Comparison of ENCODE assay signal across 8 cellular contexts in the genomic region with DNA sequence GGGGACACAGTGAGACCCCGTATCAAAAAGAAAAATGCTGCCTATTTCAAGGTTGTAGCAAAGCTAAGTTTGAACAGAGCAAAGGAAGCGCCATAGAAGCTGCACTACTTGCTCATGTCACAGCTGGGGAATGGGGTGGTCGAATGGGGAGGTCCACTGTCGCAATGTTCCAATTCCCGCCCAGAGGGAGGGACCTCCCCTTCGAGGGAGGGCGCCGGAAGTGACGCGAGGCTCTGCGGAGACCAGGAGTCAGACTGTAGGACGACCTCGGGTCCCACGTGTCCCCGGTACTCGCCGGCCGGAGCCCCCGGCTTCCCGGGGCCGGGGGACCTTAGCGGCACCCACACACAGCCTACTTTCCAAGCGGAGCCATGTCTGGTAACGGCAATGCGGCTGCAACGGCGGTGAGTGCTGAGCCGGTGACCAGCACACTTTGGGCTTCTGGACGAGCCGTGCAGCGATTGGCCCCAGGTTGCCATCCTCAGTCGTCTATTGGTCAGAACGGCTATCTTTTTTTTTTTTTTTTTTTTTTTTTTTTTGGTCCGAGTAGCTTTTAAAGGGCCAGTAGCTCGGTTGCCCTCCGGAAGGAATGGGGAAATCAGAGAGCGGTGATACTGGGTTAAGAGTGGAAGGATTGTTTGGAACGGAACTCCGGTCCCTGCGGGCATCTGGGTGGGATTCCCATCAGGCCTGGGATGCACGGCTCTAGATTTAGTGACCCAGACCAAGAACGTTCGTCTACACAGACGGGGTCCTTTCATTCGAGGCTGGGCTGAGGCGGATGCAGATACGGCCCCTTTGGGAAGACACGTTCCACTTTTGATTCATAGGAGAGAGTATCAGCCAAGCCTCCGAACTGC. TPM values are rescaled to one million over a fixed set of nuclear protein-coding genes. Genes with fewer than 3 reads are reported as not detected.
DNase-seq lines count a peak whose midpoint lies in the region; ATAC-seq, FAIRE-seq and TF ChIP-seq lines count a peak whose summit lies in the region.

A gene (plus strand): TSS at position 219 of the 860 bp plus-strand sequence. CDS start 153 bp downstream, at position 372.

- POLR2A ChIA-PET in OCI-LY7 (lab: Charles Lee) = interaction anchor here (0.5 to 4.5 kb wide), 20 partner anchors 11 to 326 kb away, joined by 3 to 39 read pairs (median 4); a partner anchor contains a TSS

- peak; percentile 79 for DNase-seq in D721Med (ENCODE audit: insufficient read length, low spot score)
- peak; percentile 79 for DNase-seq in HuH-7.5 (ENCODE audit: low spot score)
- peak; percentile 95 for DNase-seq in OCI-LY7 (ENCODE audit: low spot score)
- DNase-seq in activated T-cell treated with anti-CD3 and anti-CD28 coated beads for 1 hour (ENCODE audit: low read depth) = peak; percentile 83
- peak; percentile 83 for DNase-seq in epidermal melanocyte (ENCODE audit: insufficient read length, low spot score)
- DNase-seq in middle frontal gyrus (ENCODE audit: extremely low spot score, low spot score) = peak; percentile 96
- peak; percentile 86 to 88 for DNase-seq in stimulated activated CD8-positive, alpha-beta memory T cell treated with anti-CD3 and anti-CD28 coated beads, Interleukin-2, amount 100 ng/mL, for 48 hours (ENCODE audit: low read depth in 2 of 2)

- peaks cover 27% of the 10 kb centered on the region for H3K36me3 ChIP-seq in OCI-LY7 (ENCODE audit: insufficient read depth, low read length)

- no peaks in the 10 kb centered on the region for H4K20me1 ChIP-seq in OCI-LY7 (ENCODE audit: insufficient read depth, low read length)

- no peaks in the 10 kb centered on the region for H3K9me3 ChIP-seq in OCI-LY7 (ENCODE audit: low read length)

- BruUV-seq in OCI-LY7 (replicated peaks; lab: Mats Ljungman, UMichigan) = no TSS peak

- peak within 1 kb of the TSS; percentile 77 for H3K4me3 ChIP-seq in OCI-LY7 (ENCODE audit: low read depth, low read length, poor library complexity, severe bottlenecking)

- ATAC-seq in GM21526 (IDR thresholded peaks at IDR 0.05; ENCODE audit: low FRiP score, unreplicated experiment) = peak; percentile 75

- CTCF ChIA-PET in OCI-LY7 (lab: Charles Lee; ENCODE audit: unreplicated experiment) = interaction anchor here (0.6 kb wide), 2 partner anchors 9 to 300 kb away, joined by 3 read pairs; no protein-coding TSS in a partner anchor

- H3K9me2 ChIP-seq in OCI-LY7 (ENCODE audit: insufficient read depth, low read length) = no peaks in the 10 kb centered on the region

- H3K4me2 ChIP-seq in OCI-LY7 (ENCODE audit: low read length) = peak within 1 kb of the TSS; percentile 82

- peaks cover 12% of the 10 kb centered on the region; the same call in 1 of the 2 replicates for H3K79me2 ChIP-seq in OCI-LY7 (ENCODE audit: insufficient read depth, low read depth, low read length)

- H3K4me1 ChIP-seq in OCI-LY7 (ENCODE audit: insufficient read depth, low read length, poor library complexity, severe bottlenecking) = peaks cover 30% of the 10 kb centered on the region

- intact Hi-C loops in OCI-LY7 (cut with micrococcal nuclease; ENCODE audit: unreplicated experiment) = loop anchor here (1.0 kb wide), 1 partner anchor 18 kb away; a partner anchor contains a TSS

- peak within 1 kb of the TSS; percentile 66 for H3K27ac ChIP-seq in OCI-LY7 (ENCODE audit: low read depth, low read length, poor library complexity, severe bottlenecking)

- FAIRE-seq in D721Med (lab: Jason Lieb, UNC) = no peak

- peak within 1 kb of the TSS; percentile 78 for H2AFZ ChIP-seq in OCI-LY7 (ENCODE audit: low read length)

- TF ChIP-seq CTCF in D721Med (IDR thresholded peaks at IDR 0.05; ENCODE audit: insufficient read depth, missing control alignments) (no peak), OCI-LY7 (conservative IDR thresholded peaks at IDR 0.05; ENCODE audit: low read length) (no peak)

RNA-seq across cellular contexts. Expression of the gene that starts here (rescaled TPM):
- total RNA-seq in OCI-LY7 (2014; rRNA removed; shearing (Covaris generic)) = 12.1 and 12.2 TPM in 2 replicates
- 49.6 and 50.0 TPM in 2 replicates for total RNA-seq in OCI-LY7 (2022)

Comparison
In these comparisons a context has a peak if more than half of its experiments do, and no peak if none do; other contexts are left out.
1. Peak in every context shown above with its lines: DNase-seq, ATAC-seq, H3K4me3 ChIP-seq and H3K27ac ChIP-seq.